1 cellular context compared by ENCODE assay signal in the genomic region with DNA sequence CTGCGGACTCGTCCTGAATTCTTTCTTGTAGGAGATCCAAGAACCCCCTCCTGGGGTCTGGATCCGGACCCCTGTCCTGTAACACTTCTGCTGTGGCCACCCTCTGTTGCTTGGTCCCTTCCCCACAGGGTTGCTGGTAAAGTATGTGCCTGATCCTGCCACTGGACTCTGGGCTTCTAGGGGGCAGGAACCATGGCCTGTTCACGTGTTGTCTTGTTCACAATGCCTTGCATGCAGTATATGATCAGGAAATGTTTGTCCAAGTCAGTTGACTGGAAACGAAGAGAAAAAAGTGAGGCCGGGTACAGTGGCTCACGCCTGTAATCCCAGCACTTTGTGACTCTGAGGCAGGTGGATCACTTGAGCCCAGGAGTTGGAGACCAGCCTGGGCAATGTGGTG.
TF ChIP-seq lines count a peak whose summit lies in the region.

No MANE protein-coding gene starts in this region.

TF ChIP-seq in HepG2, 621 proteins besides CTCF, POLR2A, EP300 and RAD21 (continued from another document and continues in another):
- TF ChIP-seq, protein P1, sequence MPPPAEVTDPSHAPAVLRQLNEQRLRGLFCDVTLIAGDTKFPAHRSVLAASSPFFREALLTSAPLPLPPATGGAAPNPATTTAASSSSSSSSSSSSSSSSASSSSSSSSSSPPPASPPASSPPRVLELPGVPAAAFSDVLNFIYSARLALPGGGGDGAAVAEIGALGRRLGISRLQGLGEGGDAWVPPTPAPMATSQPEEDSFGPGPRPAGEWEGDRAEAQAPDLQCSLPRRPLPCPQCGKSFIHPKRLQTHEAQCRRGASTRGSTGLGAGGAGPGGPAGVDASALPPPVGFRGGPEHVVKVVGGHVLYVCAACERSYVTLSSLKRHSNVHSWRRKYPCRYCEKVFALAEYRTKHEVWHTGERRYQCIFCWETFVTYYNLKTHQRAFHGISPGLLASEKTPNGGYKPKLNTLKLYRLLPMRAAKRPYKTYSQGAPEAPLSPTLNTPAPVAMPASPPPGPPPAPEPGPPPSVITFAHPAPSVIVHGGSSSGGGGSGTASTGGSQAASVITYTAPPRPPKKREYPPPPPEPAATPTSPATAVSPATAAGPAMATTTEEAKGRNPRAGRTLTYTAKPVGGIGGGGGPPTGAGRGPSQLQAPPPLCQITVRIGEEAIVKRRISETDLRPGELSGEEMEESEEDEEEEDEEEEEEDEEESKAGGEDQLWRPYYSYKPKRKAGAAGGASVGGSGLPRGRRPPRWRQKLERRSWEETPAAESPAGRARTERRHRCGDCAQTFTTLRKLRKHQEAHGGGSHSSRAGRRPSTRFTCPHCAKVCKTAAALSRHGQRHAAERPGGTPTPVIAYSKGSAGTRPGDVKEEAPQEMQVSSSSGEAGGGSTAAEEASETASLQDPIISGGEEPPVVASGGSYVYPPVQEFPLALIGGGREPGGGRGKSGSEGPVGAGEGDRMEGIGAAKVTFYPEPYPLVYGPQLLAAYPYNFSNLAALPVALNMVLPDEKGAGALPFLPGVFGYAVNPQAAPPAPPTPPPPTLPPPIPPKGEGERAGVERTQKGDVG (CRISPR knock-in tag; IDR thresholded peaks at IDR 0.05; ENCODE audit: borderline replicate concordance), result no peak
- peak; percentile 68 for TF ChIP-seq GATAD2A (CRISPR knock-in tag; IDR thresholded peaks at IDR 0.05)
- TF ChIP-seq ZNF563 (CRISPR knock-in tag; IDR thresholded peaks at IDR 0.05), result no peak
- TF ChIP-seq, protein P2, sequence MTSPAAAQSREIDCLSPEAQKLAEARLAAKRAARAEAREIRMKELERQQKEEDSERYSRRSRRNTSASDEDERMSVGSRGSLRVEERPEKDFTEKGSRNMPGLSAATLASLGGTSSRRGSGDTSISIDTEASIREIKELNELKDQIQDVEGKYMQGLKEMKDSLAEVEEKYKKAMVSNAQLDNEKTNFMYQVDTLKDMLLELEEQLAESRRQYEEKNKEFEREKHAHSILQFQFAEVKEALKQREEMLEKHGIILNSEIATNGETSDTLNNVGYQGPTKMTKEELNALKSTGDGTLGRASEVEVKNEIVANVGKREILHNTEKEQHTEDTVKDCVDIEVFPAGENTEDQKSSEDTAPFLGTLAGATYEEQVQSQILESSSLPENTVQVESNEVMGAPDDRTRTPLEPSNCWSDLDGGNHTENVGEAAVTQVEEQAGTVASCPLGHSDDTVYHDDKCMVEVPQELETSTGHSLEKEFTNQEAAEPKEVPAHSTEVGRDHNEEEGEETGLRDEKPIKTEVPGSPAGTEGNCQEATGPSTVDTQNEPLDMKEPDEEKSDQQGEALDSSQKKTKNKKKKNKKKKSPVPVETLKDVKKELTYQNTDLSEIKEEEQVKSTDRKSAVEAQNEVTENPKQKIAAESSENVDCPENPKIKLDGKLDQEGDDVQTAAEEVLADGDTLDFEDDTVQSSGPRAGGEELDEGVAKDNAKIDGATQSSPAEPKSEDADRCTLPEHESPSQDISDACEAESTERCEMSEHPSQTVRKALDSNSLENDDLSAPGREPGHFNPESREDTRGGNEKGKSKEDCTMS (CRISPR knock-in tag; conservative IDR thresholded peaks at IDR 0.05), result no peak
- TF ChIP-seq, protein P3, sequence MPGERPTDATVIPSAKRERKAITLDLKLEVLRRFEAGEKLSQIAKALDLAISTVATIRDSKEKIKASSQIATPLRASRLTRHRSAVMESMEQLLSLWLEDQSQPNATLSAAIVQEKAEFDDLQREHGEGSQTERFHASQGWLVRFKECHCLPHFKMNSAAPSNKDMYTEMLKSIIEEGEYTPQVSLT (CRISPR knock-in tag; IDR thresholded peaks at IDR 0.05; ENCODE audit: borderline replicate concordance, low read depth), result no peak
- no peak for TF ChIP-seq ZNF333 (CRISPR knock-in tag; IDR thresholded peaks at IDR 0.05; ENCODE audit: borderline replicate concordance)
- no peak for TF ChIP-seq NR2F6 (IDR thresholded peaks at IDR 0.05)
- peak; percentile 62 for TF ChIP-seq NR2F6 (CRISPR knock-in tag; IDR thresholded peaks at IDR 0.05)
- no peak for TF ChIP-seq ZMAT3 (CRISPR knock-in tag; conservative IDR thresholded peaks at IDR 0.05)
- TF ChIP-seq ZSCAN9 (CRISPR knock-in tag; IDR thresholded peaks at IDR 0.05; ENCODE audit: borderline replicate concordance), result no peak
- TF ChIP-seq ZNF382 (CRISPR knock-in tag; IDR thresholded peaks at IDR 0.05; ENCODE audit: borderline replicate concordance), result no peak
- TF ChIP-seq ZNF569 (CRISPR knock-in tag; IDR thresholded peaks at IDR 0.05; ENCODE audit: borderline replicate concordance), result no peak
- TF ChIP-seq ERF (CRISPR knock-in tag; IDR thresholded peaks at IDR 0.05), result 0 out of 2 replicates have a peak, but pooled peaks have one; percentile 40
- TF ChIP-seq SOX5 (CRISPR knock-in tag; IDR thresholded peaks at IDR 0.05; ENCODE audit: borderline replicate concordance), result peak; percentile 68; the same call in 1 of the 2 replicates
- TF ChIP-seq, protein P4, sequence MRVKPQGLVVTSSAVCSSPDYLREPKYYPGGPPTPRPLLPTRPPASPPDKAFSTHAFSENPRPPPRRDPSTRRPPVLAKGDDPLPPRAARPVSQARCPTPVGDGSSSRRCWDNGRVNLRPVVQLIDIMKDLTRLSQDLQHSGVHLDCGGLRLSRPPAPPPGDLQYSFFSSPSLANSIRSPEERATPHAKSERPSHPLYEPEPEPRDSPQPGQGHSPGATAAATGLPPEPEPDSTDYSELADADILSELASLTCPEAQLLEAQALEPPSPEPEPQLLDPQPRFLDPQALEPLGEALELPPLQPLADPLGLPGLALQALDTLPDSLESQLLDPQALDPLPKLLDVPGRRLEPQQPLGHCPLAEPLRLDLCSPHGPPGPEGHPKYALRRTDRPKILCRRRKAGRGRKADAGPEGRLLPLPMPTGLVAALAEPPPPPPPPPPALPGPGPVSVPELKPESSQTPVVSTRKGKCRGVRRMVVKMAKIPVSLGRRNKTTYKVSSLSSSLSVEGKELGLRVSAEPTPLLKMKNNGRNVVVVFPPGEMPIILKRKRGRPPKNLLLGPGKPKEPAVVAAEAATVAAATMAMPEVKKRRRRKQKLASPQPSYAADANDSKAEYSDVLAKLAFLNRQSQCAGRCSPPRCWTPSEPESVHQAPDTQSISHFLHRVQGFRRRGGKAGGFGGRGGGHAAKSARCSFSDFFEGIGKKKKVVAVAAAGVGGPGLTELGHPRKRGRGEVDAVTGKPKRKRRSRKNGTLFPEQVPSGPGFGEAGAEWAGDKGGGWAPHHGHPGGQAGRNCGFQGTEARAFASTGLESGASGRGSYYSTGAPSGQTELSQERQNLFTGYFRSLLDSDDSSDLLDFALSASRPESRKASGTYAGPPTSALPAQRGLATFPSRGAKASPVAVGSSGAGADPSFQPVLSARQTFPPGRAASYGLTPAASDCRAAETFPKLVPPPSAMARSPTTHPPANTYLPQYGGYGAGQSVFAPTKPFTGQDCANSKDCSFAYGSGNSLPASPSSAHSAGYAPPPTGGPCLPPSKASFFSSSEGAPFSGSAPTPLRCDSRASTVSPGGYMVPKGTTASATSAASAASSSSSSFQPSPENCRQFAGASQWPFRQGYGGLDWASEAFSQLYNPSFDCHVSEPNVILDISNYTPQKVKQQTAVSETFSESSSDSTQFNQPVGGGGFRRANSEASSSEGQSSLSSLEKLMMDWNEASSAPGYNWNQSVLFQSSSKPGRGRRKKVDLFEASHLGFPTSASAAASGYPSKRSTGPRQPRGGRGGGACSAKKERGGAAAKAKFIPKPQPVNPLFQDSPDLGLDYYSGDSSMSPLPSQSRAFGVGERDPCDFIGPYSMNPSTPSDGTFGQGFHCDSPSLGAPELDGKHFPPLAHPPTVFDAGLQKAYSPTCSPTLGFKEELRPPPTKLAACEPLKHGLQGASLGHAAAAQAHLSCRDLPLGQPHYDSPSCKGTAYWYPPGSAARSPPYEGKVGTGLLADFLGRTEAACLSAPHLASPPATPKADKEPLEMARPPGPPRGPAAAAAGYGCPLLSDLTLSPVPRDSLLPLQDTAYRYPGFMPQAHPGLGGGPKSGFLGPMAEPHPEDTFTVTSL (CRISPR knock-in tag; IDR thresholded peaks at IDR 0.05; ENCODE audit: borderline replicate concordance), result peak; percentile 23; the same call in 1 of the 2 replicates
- TF ChIP-seq EEA1 (CRISPR knock-in tag; IDR thresholded peaks at IDR 0.05; ENCODE audit: borderline replicate concordance), result no peak
- no peak for TF ChIP-seq NPAS2 (CRISPR knock-in tag; IDR thresholded peaks at IDR 0.05; ENCODE audit: borderline replicate concordance)
- TF ChIP-seq NFYB (CRISPR knock-in tag; IDR thresholded peaks at IDR 0.05), result no peak
- TF ChIP-seq ZMYM3 (CRISPR knock-in tag; IDR thresholded peaks at IDR 0.05), result peak; percentile 66
- peak; percentile 19; the same call in 1 of the 2 replicates for TF ChIP-seq ZMYM4 (CRISPR knock-in tag; IDR thresholded peaks at IDR 0.05)
- TF ChIP-seq U2AF1 (optimal IDR thresholded peaks at IDR 0.05; ENCODE audit: low read depth, low read length), result no peak
- peak; percentile 53 for TF ChIP-seq RARA (CRISPR knock-in tag; IDR thresholded peaks at IDR 0.05)
- no peak for TF ChIP-seq ZNF891 (CRISPR knock-in tag; IDR thresholded peaks at IDR 0.05)
- TF ChIP-seq ZNF644 (CRISPR knock-in tag; IDR thresholded peaks at IDR 0.05; ENCODE audit: low read depth), result peak; percentile 65; the same call in 1 of the 2 replicates
- TF ChIP-seq, protein P5, sequence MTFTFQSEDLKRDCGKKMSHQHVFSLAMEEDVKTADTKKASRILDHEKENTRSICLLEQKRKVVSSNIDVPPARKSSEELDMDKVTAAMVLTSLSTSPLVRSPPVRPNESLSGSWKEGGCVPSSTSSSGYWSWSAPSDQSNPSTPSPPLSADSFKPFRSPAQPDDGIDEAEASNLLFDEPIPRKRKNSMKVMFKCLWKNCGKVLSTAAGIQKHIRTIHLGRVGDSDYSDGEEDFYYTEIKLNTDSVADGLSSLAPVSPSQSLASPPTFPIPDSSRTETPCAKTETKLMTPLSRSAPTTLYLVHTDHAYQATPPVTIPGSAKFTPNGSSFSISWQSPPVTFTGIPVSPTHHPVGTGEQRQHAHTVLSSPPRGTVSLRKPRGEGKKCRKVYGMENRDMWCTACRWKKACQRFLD (CRISPR knock-in tag; IDR thresholded peaks at IDR 0.05; ENCODE audit: borderline replicate concordance), result no peak
- TF ChIP-seq, protein P6, sequence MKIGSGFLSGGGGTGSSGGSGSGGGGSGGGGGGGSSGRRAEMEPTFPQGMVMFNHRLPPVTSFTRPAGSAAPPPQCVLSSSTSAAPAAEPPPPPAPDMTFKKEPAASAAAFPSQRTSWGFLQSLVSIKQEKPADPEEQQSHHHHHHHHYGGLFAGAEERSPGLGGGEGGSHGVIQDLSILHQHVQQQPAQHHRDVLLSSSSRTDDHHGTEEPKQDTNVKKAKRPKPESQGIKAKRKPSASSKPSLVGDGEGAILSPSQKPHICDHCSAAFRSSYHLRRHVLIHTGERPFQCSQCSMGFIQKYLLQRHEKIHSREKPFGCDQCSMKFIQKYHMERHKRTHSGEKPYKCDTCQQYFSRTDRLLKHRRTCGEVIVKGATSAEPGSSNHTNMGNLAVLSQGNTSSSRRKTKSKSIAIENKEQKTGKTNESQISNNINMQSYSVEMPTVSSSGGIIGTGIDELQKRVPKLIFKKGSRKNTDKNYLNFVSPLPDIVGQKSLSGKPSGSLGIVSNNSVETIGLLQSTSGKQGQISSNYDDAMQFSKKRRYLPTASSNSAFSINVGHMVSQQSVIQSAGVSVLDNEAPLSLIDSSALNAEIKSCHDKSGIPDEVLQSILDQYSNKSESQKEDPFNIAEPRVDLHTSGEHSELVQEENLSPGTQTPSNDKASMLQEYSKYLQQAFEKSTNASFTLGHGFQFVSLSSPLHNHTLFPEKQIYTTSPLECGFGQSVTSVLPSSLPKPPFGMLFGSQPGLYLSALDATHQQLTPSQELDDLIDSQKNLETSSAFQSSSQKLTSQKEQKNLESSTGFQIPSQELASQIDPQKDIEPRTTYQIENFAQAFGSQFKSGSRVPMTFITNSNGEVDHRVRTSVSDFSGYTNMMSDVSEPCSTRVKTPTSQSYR (CRISPR knock-in tag; IDR thresholded peaks at IDR 0.05; ENCODE audit: borderline replicate concordance), result peak; percentile 22; the same call in 1 of the 2 replicates
- TF ChIP-seq ZSCAN29 (CRISPR knock-in tag; conservative IDR thresholded peaks at IDR 0.05), result no peak
- TF ChIP-seq SIX1 (CRISPR knock-in tag; IDR thresholded peaks at IDR 0.05; ENCODE audit: borderline replicate concordance), result no peak
- TF ChIP-seq ZNF207 (IDR thresholded peaks at IDR 0.05; ENCODE audit: borderline replicate concordance), result no peak
- no peak for TF ChIP-seq ARHGAP35 (CRISPR knock-in tag; IDR thresholded peaks at IDR 0.05; ENCODE audit: borderline replicate concordance)
- no peak for TF ChIP-seq YEATS2 (CRISPR knock-in tag; IDR thresholded peaks at IDR 0.05; ENCODE audit: borderline replicate concordance)
- TF ChIP-seq BHLHE40 (IDR thresholded peaks at IDR 0.05; ENCODE audit: low read length), result peak; percentile 52; the same call in 1 of the 2 replicates
- TF ChIP-seq, protein P7, sequence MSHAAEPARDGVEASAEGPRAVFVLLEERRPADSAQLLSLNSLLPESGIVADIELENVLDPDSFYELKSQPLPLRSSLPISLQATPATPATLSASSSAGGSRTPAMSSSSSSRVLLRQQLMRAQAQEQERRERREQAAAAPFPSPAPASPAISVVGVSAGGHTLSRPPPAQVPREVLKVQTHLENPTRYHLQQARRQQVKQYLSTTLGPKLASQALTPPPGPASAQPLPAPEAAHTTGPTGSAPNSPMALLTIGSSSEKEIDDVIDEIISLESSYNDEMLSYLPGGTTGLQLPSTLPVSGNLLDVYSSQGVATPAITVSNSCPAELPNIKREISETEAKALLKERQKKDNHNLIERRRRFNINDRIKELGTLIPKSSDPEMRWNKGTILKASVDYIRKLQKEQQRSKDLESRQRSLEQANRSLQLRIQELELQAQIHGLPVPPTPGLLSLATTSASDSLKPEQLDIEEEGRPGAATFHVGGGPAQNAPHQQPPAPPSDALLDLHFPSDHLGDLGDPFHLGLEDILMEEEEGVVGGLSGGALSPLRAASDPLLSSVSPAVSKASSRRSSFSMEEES (CRISPR knock-in tag; IDR thresholded peaks at IDR 0.05), result peak; percentile 50; the same call in 1 of the 2 replicates
- no peak for TF ChIP-seq NFKBIZ (CRISPR knock-in tag; IDR thresholded peaks at IDR 0.05)
- no peak for TF ChIP-seq CBFB (CRISPR knock-in tag; IDR thresholded peaks at IDR 0.05)
- TF ChIP-seq ZNF468 (CRISPR knock-in tag; IDR thresholded peaks at IDR 0.05), result no peak
- TF ChIP-seq RBFOX2 (IDR thresholded peaks at IDR 0.05; ENCODE audit: low read depth, low read length), result no peak
- TF ChIP-seq TEAD3 (CRISPR knock-in tag; optimal IDR thresholded peaks at IDR 0.05; ENCODE audit: borderline replicate concordance), result peak; percentile 68
- TF ChIP-seq HDAC1 (CRISPR knock-in tag; IDR thresholded peaks at IDR 0.05), result no peak
- no peak for TF ChIP-seq ZBTB42 (CRISPR knock-in tag; IDR thresholded peaks at IDR 0.05)
